8 cellular contexts compared by ENCODE assay signal in the genomic region with DNA sequence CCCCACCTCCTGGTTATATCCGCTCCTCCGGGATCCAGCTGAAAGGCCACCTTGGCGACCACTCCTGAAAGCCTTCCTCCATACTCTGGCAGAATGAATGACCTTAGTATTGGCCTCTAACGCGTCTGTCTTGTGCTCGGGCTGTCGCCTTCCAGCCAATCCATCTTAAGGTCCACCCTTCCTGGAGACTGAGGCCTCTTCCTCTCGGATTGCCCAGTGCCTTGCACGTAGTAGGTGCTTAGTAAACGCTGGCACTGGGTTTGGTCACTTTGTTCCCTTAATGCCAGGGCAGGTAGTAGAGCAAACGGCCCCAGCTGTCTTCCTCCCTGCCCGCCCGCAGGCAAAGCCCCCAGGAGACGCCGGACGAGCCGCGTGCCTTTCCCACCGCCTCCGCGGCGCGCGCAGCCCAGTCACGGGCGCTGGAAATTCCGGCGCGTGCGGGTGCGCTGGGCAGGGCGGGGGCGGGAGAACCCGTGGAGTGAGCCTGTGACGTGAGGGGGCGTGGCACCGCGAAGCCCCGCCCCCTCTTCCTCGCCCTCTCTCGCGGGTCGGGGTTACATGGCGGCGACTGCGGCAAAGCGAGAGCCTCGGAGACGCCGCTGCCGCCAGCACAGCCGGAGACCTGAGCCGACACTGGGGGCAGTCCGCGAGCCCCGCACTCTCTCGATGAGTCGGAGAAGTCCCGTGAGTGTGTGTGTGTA. TPM values are rescaled to one million over a fixed set of nuclear protein-coding genes. Genes with fewer than 3 reads are reported as not detected.
A peak's percentile ranks its signal among the peaks of the same experiment; 100 is the strongest.
DNase-seq lines count a peak whose midpoint lies in the region; ATAC-seq and TF ChIP-seq lines count a peak whose summit lies in the region.

A gene (plus strand): TSS at position 527 of the 701 bp plus-strand sequence. CDS start 27,242 bp downstream, outside the sequence.

- DNase-seq in A673 (ENCODE audit: low spot score) (peak; percentile 95), NCI-H2196 (lab: John Stamatoyannopoulos, UW; ENCODE audit: unreplicated experiment) (peak; percentile 74), WERI-Rb-1 (peak; percentile 90), breast epithelium (ENCODE audit: low spot score in 2 of 2) (peak; percentile 93), iPS-NIHi7 (ENCODE audit: extremely low spot score) (peak; percentile 96), smooth muscle cell (lab: John Stamatoyannopoulos, UW; ENCODE audit: unreplicated experiment) (peak; percentile 90)

- H3K4me1 ChIP-seq in A673 (ENCODE audit: insufficient read depth, low read length, poor library complexity, severe bottlenecking) (peaks cover 13% of the 10 kb centered on the region), breast epithelium (peaks cover 0 to 14% of the 10 kb centered on the region in 2 donors), smooth muscle cell (ENCODE audit: low read depth) (peaks cover 19% of the 10 kb centered on the region)

- POLR2A ChIA-PET in A673 (lab: Charles Lee; ENCODE audit: low non-redundant PET) = no interaction called here

- H3F3A ChIP-seq in smooth muscle cell (ENCODE audit: low read depth) = peaks cover 8% of the 10 kb centered on the region

- CTCF ChIA-PET in A673 (lab: Charles Lee) = no interaction called here

- H3K9me3 ChIP-seq in A673 (ENCODE audit: low read depth, low read length, poor library complexity, severe bottlenecking) (no peaks in the 10 kb centered on the region), WERI-Rb-1 (ENCODE audit: severe bottlenecking) (no peaks in the 10 kb centered on the region), breast epithelium (no peaks in the 10 kb centered on the region), smooth muscle cell (replicated peaks; ENCODE audit: low read depth) (no peaks in the 10 kb centered on the region)

- no peak within 1 kb of the TSS for H2AFZ ChIP-seq in smooth muscle cell (ENCODE audit: low read depth)

- H3K27me3 ChIP-seq in A673 (replicated peaks; ENCODE audit: insufficient read depth, low read depth, low read length, poor library complexity) (no peaks in the 10 kb centered on the region), WERI-Rb-1 (ENCODE audit: insufficient read depth, low read depth, severe bottlenecking) (no peaks in the 10 kb centered on the region), breast epithelium (no peaks in the 10 kb centered on the region), smooth muscle cell (ENCODE audit: low read depth) (no peaks in the 10 kb centered on the region)

- peak; percentile 80 for TF ChIP-seq POLR2A in breast epithelium (IDR thresholded peaks at IDR 0.05)

- intact Hi-C loops in A673 (cut with micrococcal nuclease; ENCODE audit: unreplicated experiment) (no loop called here), breast epithelium (cut with DNase I; ENCODE audit: low total_unique reads) (no loop called here)

- H3K4me3 ChIP-seq in A673 (ENCODE audit: low read depth, low read length, poor library complexity, severe bottlenecking) = peak within 1 kb of the TSS; percentile 85
- H3K4me3 ChIP-seq in WERI-Rb-1 (ENCODE audit: low read depth, low read length) = peak within 1 kb of the TSS; percentile 97
- peak within 1 kb of the TSS; percentile 63 to 78 (median 64) for H3K4me3 ChIP-seq in breast epithelium
- H3K4me3 ChIP-seq in smooth muscle cell = peak within 1 kb of the TSS; percentile 94

- H3K9ac ChIP-seq in smooth muscle cell (ENCODE audit: low read depth) = peak within 1 kb of the TSS; percentile 99

- H3K36me3 ChIP-seq in A673 (ENCODE audit: insufficient read depth, low read length, poor library complexity, severe bottlenecking) (no peaks in the 10 kb centered on the region), WERI-Rb-1 (no peaks in the 10 kb centered on the region; the same call in none of the 2 replicates), breast epithelium (no peaks in the 10 kb centered on the region), smooth muscle cell (ENCODE audit: low read depth) (no peaks in the 10 kb centered on the region)

- TF ChIP-seq CTCF in A673 (conservative IDR thresholded peaks at IDR 0.05; ENCODE audit: low read depth, low read length) (no peak), WERI-Rb-1 (IDR thresholded peaks at IDR 0.05; ENCODE audit: low read depth, low read length) (no peak), breast epithelium (IDR thresholded peaks at IDR 0.05) (peak in 1 of 3 donors; percentile 22), smooth muscle cell (IDR thresholded peaks at IDR 0.05; ENCODE audit: borderline replicate concordance, insufficient read depth, poor library complexity, severe bottlenecking) (no peak)

- H3K79me2 ChIP-seq in smooth muscle cell (ENCODE audit: low read depth) = peaks cover 40% of the 10 kb centered on the region

- 7% methylated on average over 38 of the region's 59 CpGs for WGBS in smooth muscle cell (ENCODE audit: low lambda C conversion rate)

- H4K20me1 ChIP-seq in smooth muscle cell (ENCODE audit: low read depth) = peaks cover 20% of the 10 kb centered on the region

- H3K4me2 ChIP-seq in smooth muscle cell = peak within 1 kb of the TSS; percentile 90

- BruUV-seq in A673 (replicated peaks; lab: Mats Ljungman, UMichigan) = no TSS peak

- H3K27ac ChIP-seq in A673 (ENCODE audit: low read depth, low read length, poor library complexity, severe bottlenecking) (peak within 1 kb of the TSS; percentile 91), WERI-Rb-1 (peak within 1 kb of the TSS; percentile 90), breast epithelium (peak within 1 kb of the TSS; percentile 97), smooth muscle cell (ENCODE audit: low read depth) (peak within 1 kb of the TSS; percentile 99)

- ATAC-seq in GM18858 (IDR thresholded peaks at IDR 0.05; ENCODE audit: unreplicated experiment) = peak; percentile 43
- ATAC-seq in HG03066 (IDR thresholded peaks at IDR 0.05; ENCODE audit: low read depth, unreplicated experiment) = peak; percentile 64

RNA-seq across cellular contexts. Expression of the gene that starts here (rescaled TPM):
- total RNA-seq in A673 (2021) (50.9 and 56.4 TPM in 2 replicates), breast epithelium (10 to 100 TPM; 20.8 to 32.2 (median 22.0) TPM), smooth muscle cell (107 and 115 TPM in 2 replicates)
- polyA plus RNA-seq in smooth muscle cell = 26.8 and 38.6 TPM in 2 replicates

Comparison
In these comparisons a context has a peak if more than half of its experiments do, and no peak if none do; other contexts are left out.
1. Peak in every context shown above with its lines: DNase-seq, ATAC-seq, H3K4me3 ChIP-seq and H3K27ac ChIP-seq.